ENCODE assay signal across 16 cellular contexts in the genomic region with DNA sequence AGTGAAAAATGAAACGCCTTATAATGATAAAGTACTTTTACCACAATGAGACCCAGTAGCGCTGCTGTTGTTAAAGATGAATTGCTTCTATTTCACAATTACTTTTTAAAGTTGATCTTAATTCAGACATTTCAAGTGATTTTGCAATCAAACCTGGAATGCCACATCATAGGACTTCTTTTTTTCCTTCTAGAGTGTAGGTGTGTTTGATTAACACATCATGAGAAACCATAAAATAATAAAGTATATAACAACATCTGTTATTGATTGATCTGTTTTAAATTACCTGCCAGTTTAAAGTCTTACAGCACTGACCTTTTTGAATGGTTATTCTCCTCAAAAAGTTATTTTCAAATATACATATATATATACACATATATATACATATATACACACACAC. TPM values are rescaled to one million over a fixed set of nuclear protein-coding genes. Genes with fewer than 3 reads are reported as not detected.
DNase-seq lines count a peak whose midpoint lies in the region; ATAC-seq and TF ChIP-seq lines count a peak whose summit lies in the region.
"Had no signal": no experiment of that assay in that cellular context is flagged by ENCODE, and none has a peak within 500 bp of the region (broad histone marks: within the 10 kb centered on the region; RNA-seq: fewer than 3 reads in every experiment).

No MANE protein-coding gene starts in this region.

- H3K27me3 ChIP-seq in left ventricle myocardium inferior (ENCODE audit: low read depth) (no peaks in the 10 kb centered on the region), right cardiac atrium (ENCODE audit: control insufficient read depth, insufficient read depth) (no peaks in the 10 kb centered on the region), psoas muscle (ENCODE audit: insufficient read depth in 3 of 3, low read length in 2 of 3) (no peaks in the 10 kb centered on the region)
- H3K27me3 ChIP-seq: BLaER1 treated with 17β-estradiol and CSF1 and Interleukin-3, amounts not matched to agents 10 nM and 100 nM had no signal

- whole genome bisulfite sequencing in right cardiac atrium = 90% methylated on average over 2 of the region's 2 CpGs
- WGBS in psoas muscle, 3 donors = 91 to 100% (median 98%) methylated on average over 2 of the region's 2 CpGs

- ATAC-seq in right cardiac atrium (no peak), omental fat pad (ENCODE audit: low FRiP score) (peak; percentile 28), HG03095 (IDR thresholded peaks at IDR 0.05; ENCODE audit: unreplicated experiment) (no peak), psoas muscle (no peak), GM19351 (IDR thresholded peaks at IDR 0.05; ENCODE audit: unreplicated experiment) (no peak)
- ATAC-seq: HepG2 had no signal

- peaks cover 10% of the 10 kb centered on the region for H3K36me3 ChIP-seq in left ventricle myocardium inferior
- H3K36me3 ChIP-seq in psoas muscle (ENCODE audit: insufficient read depth in 1 of 2, low read depth in 1 of 2) = peaks cover 0 to 2% of the 10 kb centered on the region in 2 donors

- H3K9me3 ChIP-seq in left ventricle myocardium inferior (replicated peaks) = no peaks in the 10 kb centered on the region
- no peaks in the 10 kb centered on the region for H3K9me3 ChIP-seq in right cardiac atrium (ENCODE audit: control insufficient read depth, low read length)
- no peaks in the 10 kb centered on the region for H3K9me3 ChIP-seq in psoas muscle
- H3K9me3 ChIP-seq: BLaER1 treated with 17β-estradiol and CSF1 and Interleukin-3, amounts not matched to agents 10 nM and 100 nM had no signal

- DNase-seq in left ventricle myocardium inferior (no peak), right cardiac atrium (no peak), iris pigment epithelial cell (ENCODE audit: low read depth) (peak; percentile 27), omental fat pad (ENCODE audit: low spot score) (no peak), T-helper 1 cell (no peak), psoas muscle (no peak)
- DNase-seq: ACHN; CD4-positive, alpha-beta T cell; DMS79 treated with DMSO at 0.1 percent for 48 hours; EL; HCEC 1CT; HFFc6 had no signal

- H3K4me3 ChIP-seq in left ventricle myocardium inferior (no peak overlapping the region), right cardiac atrium (ENCODE audit: low read length) (no peak overlapping the region), psoas muscle (no peak overlapping the region)
- H3K4me3 ChIP-seq: BLaER1 treated with 17β-estradiol and CSF1 and Interleukin-3, amounts not matched to agents 10 nM and 100 nM had no signal

- no peak for TF ChIP-seq CTCF in left ventricle myocardium inferior (IDR thresholded peaks at IDR 0.05; ENCODE audit: borderline replicate concordance)
- TF ChIP-seq CTCF in omental fat pad (IDR thresholded peaks at IDR 0.05) = no peak
- no peak for TF ChIP-seq CTCF in psoas muscle (IDR thresholded peaks at IDR 0.05)

- H3K4me1 ChIP-seq in left ventricle myocardium inferior (peaks cover 41% of the 10 kb centered on the region), right cardiac atrium (ENCODE audit: control insufficient read depth, insufficient read depth, low read length) (peaks cover 2% of the 10 kb centered on the region), psoas muscle (no peaks in the 10 kb centered on the region)

- H3K27ac ChIP-seq in left ventricle myocardium inferior (replicated peaks) (peak overlapping the region; percentile 64), right cardiac atrium (ENCODE audit: low read length) (no peak overlapping the region), psoas muscle (no peak overlapping the region)
- H3K27ac ChIP-seq: BLaER1 treated with 17β-estradiol and CSF1 and Interleukin-3, amounts not matched to agents 10 nM and 100 nM had no signal

- intact Hi-C loops in left ventricle myocardium inferior (cut with micrococcal nuclease) (no loop called here), right cardiac atrium (cut with DNase I) (no loop called here), psoas muscle (cut with DNase I) (no loop called here)

RNA-seq across cellular contexts. Expression of gene HEBP2, which starts 38.6 kb away (rescaled TPM):
- 101 TPM for total RNA-seq in left ventricle myocardium inferior
- 10 to 100 TPM; 74.7 to 91.6 (median 82.0) TPM for total RNA-seq in right cardiac atrium
- polyA plus RNA-seq in right cardiac atrium = 39.5 TPM
- total RNA-seq in omental fat pad = 100 to 1,000 TPM; 118 to 282 (median 205) TPM
- 100 to 1,000 TPM in 2 of 4 donors, 10 to 100 TPM in 2; 83.9 to 133 (median 109) TPM for total RNA-seq in psoas muscle
- 10 to 100 TPM; 19.6 to 34.9 (median 34.2) TPM for polyA plus RNA-seq in psoas muscle

RNA-seq across cellular contexts. Expression of gene NHSL1, which starts 56.6 kb away (rescaled TPM):
- total RNA-seq in left ventricle myocardium inferior (44.7 TPM), right cardiac atrium (10 to 100 TPM; 35.4 to 46.5 (median 38.8) TPM), omental fat pad (10 to 100 TPM; 15.9 to 23.2 (median 18.4) TPM), psoas muscle (1 to 10 TPM; 1.2 to 2.3 (median 1.6) TPM)
- polyA plus RNA-seq in right cardiac atrium (10.5 TPM), psoas muscle (under 1 TPM; 0.08 to 0.34 (median 0.17) TPM)

Comparison
In these comparisons a context has a peak if more than half of its experiments do, and no peak if none do; other contexts are left out.
1. RNA of gene NHSL1, which starts 56.6 kb away (total RNA-seq): 44.7 TPM in left ventricle myocardium inferior (single experiment), 35.4 to 46.5 TPM in right cardiac atrium and 15.9 to 23.2 TPM in omental fat pad; 1.2 to 2.3 TPM in psoas muscle; every median in the first group is over 4 times any median in the second.